ENCODE assay signal across 1 cellular context in genomic region chr6:161373905-161374451, GRCh38.
A peak's percentile ranks its signal among the peaks of the same experiment; 100 is the strongest.
TF ChIP-seq lines count a peak whose summit lies in the region.

No MANE protein-coding gene starts in this region.

TF ChIP-seq in K562, 482 proteins besides CTCF, POLR2A, EP300 and RAD21 (continued from another document and continues in another):
- TF ChIP-seq ELK3 (CRISPR knock-in tag; IDR thresholded peaks at IDR 0.05) (no peak), ZFP30 (CRISPR knock-in tag; IDR thresholded peaks at IDR 0.05; ENCODE audit: borderline replicate concordance) (no peak), PRPF4 (IDR thresholded peaks at IDR 0.05; ENCODE audit: insufficient read depth, low read depth, low read length, poor library complexity, severe bottlenecking) (no peak), MAZ (CRISPR knock-in tag; conservative IDR thresholded peaks at IDR 0.05 in 1 of 2, IDR thresholded peaks at IDR 0.05 in 1 of 2) (no peak), ERF (CRISPR knock-in tag; IDR thresholded peaks at IDR 0.05) (no peak), NCOA6 (IDR thresholded peaks at IDR 0.05) (no peak), ZNF639 (CRISPR knock-in tag; conservative IDR thresholded peaks at IDR 0.05 in 1 of 2, IDR thresholded peaks at IDR 0.05 in 1 of 2) (no peak), SPI1 (IDR thresholded peaks at IDR 0.05; ENCODE audit: borderline replicate concordance, low read depth, low read length) (no peak), THRA (IDR thresholded peaks at IDR 0.05) (no peak), C11orf30 (IDR thresholded peaks at IDR 0.05; ENCODE audit: low read depth) (no peak), SIN3A (IDR thresholded peaks at IDR 0.05; ENCODE audit: borderline replicate concordance in 2 of 2, control insufficient read depth in 1 of 2, low read depth in 2 of 2, low read length in 2 of 2) (no peak), CHD4 (IDR thresholded peaks at IDR 0.05; ENCODE audit: insufficient read depth, insufficient replicate concordance, low read depth, low read length, poor library complexity, severe bottlenecking) (no peak), OTX1 (CRISPR knock-in tag; IDR thresholded peaks at IDR 0.05) (0 out of 2 replicates have a peak, but pooled peaks have one; percentile 78), ZNF586 (CRISPR knock-in tag; conservative IDR thresholded peaks at IDR 0.05) (no peak), KLF16 (IDR thresholded peaks at IDR 0.05) (no peak), HNRNPUL1 (IDR thresholded peaks at IDR 0.05; ENCODE audit: low read length) (no peak), E2F8 (IDR thresholded peaks at IDR 0.05; ENCODE audit: low read depth, partially characterized antibody) (no peak), GTF2B (IDR thresholded peaks at IDR 0.05; ENCODE audit: extremely low read depth, insufficient read length) (no peak), RFX5 (IDR thresholded peaks at IDR 0.05; ENCODE audit: low read depth, low read length) (no peak), ZNF212 (CRISPR knock-in tag; IDR thresholded peaks at IDR 0.05) (no peak), HSF4 (CRISPR knock-in tag; IDR thresholded peaks at IDR 0.05; ENCODE audit: borderline replicate concordance) (no peak), FOXK1 (CRISPR knock-in tag; IDR thresholded peaks at IDR 0.05; ENCODE audit: borderline replicate concordance) (no peak), EWSR1 (IDR thresholded peaks at IDR 0.05; ENCODE audit: borderline replicate concordance, low read depth, partially characterized antibody) (no peak), ZNF696 (CRISPR knock-in tag; conservative IDR thresholded peaks at IDR 0.05) (no peak), CCAR2 (IDR thresholded peaks at IDR 0.05; ENCODE audit: low read depth, low read length) (no peak), CEBPB (tag; IDR thresholded peaks at IDR 0.05) (no peak), CXXC5 (CRISPR knock-in tag; IDR thresholded peaks at IDR 0.05) (no peak), BHLHE40 (IDR thresholded peaks at IDR 0.05; ENCODE audit: low read length) (no peak), HDGF (IDR thresholded peaks at IDR 0.05) (peak; percentile 97), ZBTB26 (CRISPR knock-in tag; IDR thresholded peaks at IDR 0.05) (peak; percentile 96; the same call in 1 of the 2 replicates), ZKSCAN1 (IDR thresholded peaks at IDR 0.05; ENCODE audit: low read depth, low read length) (no peak), HINFP (tag; conservative IDR thresholded peaks at IDR 0.05; ENCODE audit: low read depth) (no peak), REST (CRISPR knock-in tag; IDR thresholded peaks at IDR 0.05; ENCODE audit: low read depth) (no peak), NR0B1 (IDR thresholded peaks at IDR 0.05; ENCODE audit: partially characterized antibody) (no peak), NKRF (IDR thresholded peaks at IDR 0.05; ENCODE audit: borderline replicate concordance) (peak; percentile 56; the same call in 1 of the 2 replicates), TRIM25 (IDR thresholded peaks at IDR 0.05; ENCODE audit: borderline replicate concordance) (peak; percentile 85; the same call in 1 of the 2 replicates), MECOM (CRISPR knock-in tag; IDR thresholded peaks at IDR 0.05) (no peak), NR2C1 (IDR thresholded peaks at IDR 0.05) (no peak), NR2C1 (tag; IDR thresholded peaks at IDR 0.05) (no peak), RBBP5 (IDR thresholded peaks at IDR 0.05; ENCODE audit: borderline replicate concordance, insufficient read depth, low read length, poor library complexity, severe bottlenecking) (no peak), HCFC1 (IDR thresholded peaks at IDR 0.05; ENCODE audit: low read depth, low read length) (no peak), ZC3H11A (IDR thresholded peaks at IDR 0.05; ENCODE audit: low read depth, low read length) (no peak), PHF21A (IDR thresholded peaks at IDR 0.05; ENCODE audit: borderline replicate concordance, low read depth) (no peak), BDP1 (IDR thresholded peaks at IDR 0.05; ENCODE audit: insufficient read depth, insufficient read length) (no peak)
